ENCODE assay signal across 1 cellular context in the genomic region with DNA sequence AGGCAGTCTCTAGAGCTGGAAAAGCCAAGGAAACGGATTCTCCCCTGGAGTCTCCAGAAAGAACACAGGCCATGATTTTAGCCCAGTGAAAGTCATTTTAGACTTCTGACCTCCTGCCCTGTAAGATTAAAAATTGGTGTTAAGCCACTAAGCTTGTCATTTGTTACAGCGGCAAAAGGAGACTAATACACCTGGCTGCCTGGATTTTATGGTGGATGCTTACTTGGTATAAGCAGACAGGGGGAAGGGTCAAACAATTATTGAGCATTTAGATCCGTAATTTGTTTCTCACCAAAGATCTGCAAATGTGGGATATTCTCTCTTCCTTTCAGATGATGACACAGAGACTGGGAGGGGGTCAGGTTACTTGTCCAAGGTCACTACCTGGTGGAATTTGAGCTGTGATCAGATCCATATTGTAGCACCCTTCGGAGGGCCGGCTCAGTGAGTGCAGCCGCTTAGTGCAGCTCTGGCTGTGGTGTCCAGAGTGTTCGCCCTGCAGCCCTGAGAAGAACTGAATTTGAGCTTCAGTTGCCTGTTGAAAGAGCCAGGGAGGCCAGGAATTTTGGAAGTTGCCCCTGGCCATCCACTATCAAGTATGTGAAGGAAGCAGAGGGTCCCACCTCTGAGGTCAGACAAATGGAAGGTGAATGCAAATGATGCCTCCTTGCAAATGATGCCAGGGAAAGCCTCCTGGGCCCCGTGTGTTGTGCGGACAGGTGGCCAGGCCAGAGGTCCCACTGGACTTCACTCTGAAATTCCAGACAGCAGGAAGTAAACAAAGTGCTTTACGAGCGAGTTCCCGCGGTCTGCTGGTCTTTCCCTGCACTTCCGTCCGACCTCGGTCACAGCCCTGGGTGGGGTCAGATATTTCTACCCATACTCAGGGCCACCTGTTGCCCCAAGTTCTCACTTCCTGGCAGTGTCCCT.
TF ChIP-seq lines count a peak whose summit lies in the region.

No MANE protein-coding gene starts in this region.

TF ChIP-seq in HepG2, 621 proteins besides CTCF, POLR2A, EP300 and RAD21 (continued from another document and continues in another):
- TF ChIP-seq, protein P1, sequence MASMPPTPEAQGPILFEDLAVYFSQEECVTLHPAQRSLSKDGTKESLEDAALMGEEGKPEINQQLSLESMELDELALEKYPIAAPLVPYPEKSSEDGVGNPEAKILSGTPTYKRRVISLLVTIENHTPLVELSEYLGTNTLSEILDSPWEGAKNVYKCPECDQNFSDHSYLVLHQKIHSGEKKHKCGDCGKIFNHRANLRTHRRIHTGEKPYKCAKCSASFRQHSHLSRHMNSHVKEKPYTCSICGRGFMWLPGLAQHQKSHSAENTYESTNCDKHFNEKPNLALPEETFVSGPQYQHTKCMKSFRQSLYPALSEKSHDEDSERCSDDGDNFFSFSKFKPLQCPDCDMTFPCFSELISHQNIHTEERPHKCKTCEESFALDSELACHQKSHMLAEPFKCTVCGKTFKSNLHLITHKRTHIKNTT (CRISPR knock-in tag; IDR thresholded peaks at IDR 0.05) = no peak
- no peak for TF ChIP-seq EZH2 (conservative IDR thresholded peaks at IDR 0.05; ENCODE audit: low read depth, low read length)
- TF ChIP-seq, protein P2, sequence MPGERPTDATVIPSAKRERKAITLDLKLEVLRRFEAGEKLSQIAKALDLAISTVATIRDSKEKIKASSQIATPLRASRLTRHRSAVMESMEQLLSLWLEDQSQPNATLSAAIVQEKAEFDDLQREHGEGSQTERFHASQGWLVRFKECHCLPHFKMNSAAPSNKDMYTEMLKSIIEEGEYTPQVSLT (CRISPR knock-in tag; IDR thresholded peaks at IDR 0.05; ENCODE audit: borderline replicate concordance, low read depth) = no peak
- TF ChIP-seq ZNF180 (CRISPR knock-in tag; IDR thresholded peaks at IDR 0.05; ENCODE audit: borderline replicate concordance, low read depth) = no peak
- TF ChIP-seq KLF13 (CRISPR knock-in tag; IDR thresholded peaks at IDR 0.05) = no peak
- TF ChIP-seq TARDBP (CRISPR knock-in tag; IDR thresholded peaks at IDR 0.05) = peak; percentile 29; the same call in 1 of the 2 replicates
- TF ChIP-seq, protein P3, sequence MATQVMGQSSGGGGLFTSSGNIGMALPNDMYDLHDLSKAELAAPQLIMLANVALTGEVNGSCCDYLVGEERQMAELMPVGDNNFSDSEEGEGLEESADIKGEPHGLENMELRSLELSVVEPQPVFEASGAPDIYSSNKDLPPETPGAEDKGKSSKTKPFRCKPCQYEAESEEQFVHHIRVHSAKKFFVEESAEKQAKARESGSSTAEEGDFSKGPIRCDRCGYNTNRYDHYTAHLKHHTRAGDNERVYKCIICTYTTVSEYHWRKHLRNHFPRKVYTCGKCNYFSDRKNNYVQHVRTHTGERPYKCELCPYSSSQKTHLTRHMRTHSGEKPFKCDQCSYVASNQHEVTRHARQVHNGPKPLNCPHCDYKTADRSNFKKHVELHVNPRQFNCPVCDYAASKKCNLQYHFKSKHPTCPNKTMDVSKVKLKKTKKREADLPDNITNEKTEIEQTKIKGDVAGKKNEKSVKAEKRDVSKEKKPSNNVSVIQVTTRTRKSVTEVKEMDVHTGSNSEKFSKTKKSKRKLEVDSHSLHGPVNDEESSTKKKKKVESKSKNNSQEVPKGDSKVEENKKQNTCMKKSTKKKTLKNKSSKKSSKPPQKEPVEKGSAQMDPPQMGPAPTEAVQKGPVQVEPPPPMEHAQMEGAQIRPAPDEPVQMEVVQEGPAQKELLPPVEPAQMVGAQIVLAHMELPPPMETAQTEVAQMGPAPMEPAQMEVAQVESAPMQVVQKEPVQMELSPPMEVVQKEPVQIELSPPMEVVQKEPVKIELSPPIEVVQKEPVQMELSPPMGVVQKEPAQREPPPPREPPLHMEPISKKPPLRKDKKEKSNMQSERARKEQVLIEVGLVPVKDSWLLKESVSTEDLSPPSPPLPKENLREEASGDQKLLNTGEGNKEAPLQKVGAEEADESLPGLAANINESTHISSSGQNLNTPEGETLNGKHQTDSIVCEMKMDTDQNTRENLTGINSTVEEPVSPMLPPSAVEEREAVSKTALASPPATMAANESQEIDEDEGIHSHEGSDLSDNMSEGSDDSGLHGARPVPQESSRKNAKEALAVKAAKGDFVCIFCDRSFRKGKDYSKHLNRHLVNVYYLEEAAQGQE (IDR thresholded peaks at IDR 0.05; ENCODE audit: borderline replicate concordance in 1 of 2, low read depth in 1 of 2, low read length in 2 of 2) = no peak; a peak in 1 of 4 replicates
- no peak for TF ChIP-seq IKZF4 (CRISPR knock-in tag; IDR thresholded peaks at IDR 0.05; ENCODE audit: borderline replicate concordance, low read depth, not compliant biosample characterization)
- TF ChIP-seq RORA (CRISPR knock-in tag; IDR thresholded peaks at IDR 0.05) = no peak
- TF ChIP-seq ZNF33A (CRISPR knock-in tag; IDR thresholded peaks at IDR 0.05; ENCODE audit: borderline replicate concordance) = no peak
- TF ChIP-seq KLF12 (CRISPR knock-in tag; IDR thresholded peaks at IDR 0.05; ENCODE audit: borderline replicate concordance) = peak; percentile 54; the same call in 1 of the 2 replicates
- TF ChIP-seq ZNF572 (CRISPR knock-in tag; IDR thresholded peaks at IDR 0.05) = no peak
- no peak for TF ChIP-seq NR3C1 (CRISPR knock-in tag; IDR thresholded peaks at IDR 0.05)
- TF ChIP-seq POLR2AphosphoS2 (IDR thresholded peaks at IDR 0.05; ENCODE audit: low read depth, low read length) = no peak
- TF ChIP-seq, protein P4, sequence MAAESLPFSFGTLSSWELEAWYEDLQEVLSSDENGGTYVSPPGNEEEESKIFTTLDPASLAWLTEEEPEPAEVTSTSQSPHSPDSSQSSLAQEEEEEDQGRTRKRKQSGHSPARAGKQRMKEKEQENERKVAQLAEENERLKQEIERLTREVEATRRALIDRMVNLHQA (CRISPR knock-in tag; IDR thresholded peaks at IDR 0.05) = no peak
- TF ChIP-seq EHMT2 (IDR thresholded peaks at IDR 0.05; ENCODE audit: borderline replicate concordance, low read depth, low read length) = no peak
- TF ChIP-seq ELF4 (CRISPR knock-in tag; IDR thresholded peaks at IDR 0.05; ENCODE audit: borderline replicate concordance) = no peak
- peak; percentile 43; the same call in 1 of the 2 replicates for TF ChIP-seq YEATS4 (CRISPR knock-in tag; IDR thresholded peaks at IDR 0.05; ENCODE audit: borderline replicate concordance)
- TF ChIP-seq, protein P5, sequence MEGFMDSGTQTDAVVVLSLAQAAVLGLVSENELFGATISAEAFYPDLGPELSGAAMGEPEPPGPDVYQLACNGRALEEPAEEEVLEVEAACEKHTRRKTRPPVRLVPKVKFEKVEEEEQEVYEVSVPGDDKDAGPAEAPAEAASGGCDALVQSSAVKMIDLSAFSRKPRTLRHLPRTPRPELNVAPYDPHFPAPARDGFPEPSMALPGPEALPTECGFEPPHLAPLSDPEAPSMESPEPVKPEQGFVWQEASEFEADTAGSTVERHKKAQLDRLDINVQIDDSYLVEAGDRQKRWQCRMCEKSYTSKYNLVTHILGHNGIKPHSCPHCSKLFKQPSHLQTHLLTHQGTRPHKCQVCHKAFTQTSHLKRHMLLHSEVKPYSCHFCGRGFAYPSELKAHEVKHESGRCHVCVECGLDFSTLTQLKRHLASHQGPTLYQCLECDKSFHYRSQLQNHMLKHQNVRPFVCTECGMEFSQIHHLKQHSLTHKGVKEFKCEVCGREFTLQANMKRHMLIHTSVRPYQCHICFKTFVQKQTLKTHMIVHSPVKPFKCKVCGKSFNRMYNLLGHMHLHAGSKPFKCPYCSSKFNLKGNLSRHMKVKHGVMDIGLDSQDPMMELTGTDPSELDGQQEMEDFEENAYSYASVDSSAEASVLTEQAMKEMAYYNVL (CRISPR knock-in tag; IDR thresholded peaks at IDR 0.05; ENCODE audit: borderline replicate concordance) = no peak
- TF ChIP-seq HHEX (CRISPR knock-in tag; IDR thresholded peaks at IDR 0.05) = no peak
- TF ChIP-seq, protein P6, sequence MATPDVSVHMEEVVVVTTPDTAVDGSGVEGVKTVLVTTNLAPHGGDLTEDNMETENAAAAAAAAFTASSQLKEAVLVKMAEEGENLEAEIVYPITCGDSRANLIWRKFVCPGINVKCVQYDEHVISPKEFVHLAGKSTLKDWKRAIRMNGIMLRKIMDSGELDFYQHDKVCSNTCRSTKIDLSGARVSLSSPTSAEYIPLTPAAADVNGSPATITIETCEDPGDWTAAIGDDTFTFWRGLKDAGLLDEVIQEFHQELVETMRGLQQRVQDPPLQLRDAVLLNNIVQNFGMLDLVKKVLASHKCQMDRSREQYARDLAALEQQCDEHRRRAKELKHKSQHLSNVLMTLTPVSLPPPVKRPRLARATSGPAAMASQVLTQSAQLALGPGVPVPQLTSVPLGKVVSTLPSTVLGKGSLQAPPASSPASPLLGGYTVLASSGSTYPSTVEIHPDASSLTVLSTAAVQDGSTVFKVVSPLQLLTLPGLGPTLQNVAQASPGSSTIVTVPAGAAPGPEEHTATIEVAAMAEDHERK (CRISPR knock-in tag; IDR thresholded peaks at IDR 0.05; ENCODE audit: low read depth) = no peak
- no peak for TF ChIP-seq IKZF1 (IDR thresholded peaks at IDR 0.05)
- TF ChIP-seq, protein P7, sequence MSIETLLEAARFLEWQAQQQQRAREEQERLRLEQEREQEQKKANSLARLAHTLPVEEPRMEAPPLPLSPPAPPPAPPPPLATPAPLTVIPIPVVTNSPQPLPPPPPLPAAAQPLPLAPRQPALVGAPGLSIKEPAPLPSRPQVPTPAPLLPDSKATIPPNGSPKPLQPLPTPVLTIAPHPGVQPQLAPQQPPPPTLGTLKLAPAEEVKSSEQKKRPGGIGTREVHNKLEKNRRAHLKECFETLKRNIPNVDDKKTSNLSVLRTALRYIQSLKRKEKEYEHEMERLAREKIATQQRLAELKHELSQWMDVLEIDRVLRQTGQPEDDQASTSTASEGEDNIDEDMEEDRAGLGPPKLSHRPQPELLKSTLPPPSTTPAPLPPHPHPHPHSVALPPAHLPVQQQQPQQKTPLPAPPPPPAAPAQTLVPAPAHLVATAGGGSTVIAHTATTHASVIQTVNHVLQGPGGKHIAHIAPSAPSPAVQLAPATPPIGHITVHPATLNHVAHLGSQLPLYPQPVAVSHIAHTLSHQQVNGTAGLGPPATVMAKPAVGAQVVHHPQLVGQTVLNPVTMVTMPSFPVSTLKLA (IDR thresholded peaks at IDR 0.05) = no peak
- peak; percentile 57 for TF ChIP-seq ASH2L (IDR thresholded peaks at IDR 0.05; ENCODE audit: insufficient read length, low read depth, low read length)
- no peak for TF ChIP-seq NFE2L1 (CRISPR knock-in tag; IDR thresholded peaks at IDR 0.05; ENCODE audit: borderline replicate concordance)
- no peak for TF ChIP-seq NAIF1 (CRISPR knock-in tag; IDR thresholded peaks at IDR 0.05; ENCODE audit: borderline replicate concordance)
- TF ChIP-seq, protein P8, sequence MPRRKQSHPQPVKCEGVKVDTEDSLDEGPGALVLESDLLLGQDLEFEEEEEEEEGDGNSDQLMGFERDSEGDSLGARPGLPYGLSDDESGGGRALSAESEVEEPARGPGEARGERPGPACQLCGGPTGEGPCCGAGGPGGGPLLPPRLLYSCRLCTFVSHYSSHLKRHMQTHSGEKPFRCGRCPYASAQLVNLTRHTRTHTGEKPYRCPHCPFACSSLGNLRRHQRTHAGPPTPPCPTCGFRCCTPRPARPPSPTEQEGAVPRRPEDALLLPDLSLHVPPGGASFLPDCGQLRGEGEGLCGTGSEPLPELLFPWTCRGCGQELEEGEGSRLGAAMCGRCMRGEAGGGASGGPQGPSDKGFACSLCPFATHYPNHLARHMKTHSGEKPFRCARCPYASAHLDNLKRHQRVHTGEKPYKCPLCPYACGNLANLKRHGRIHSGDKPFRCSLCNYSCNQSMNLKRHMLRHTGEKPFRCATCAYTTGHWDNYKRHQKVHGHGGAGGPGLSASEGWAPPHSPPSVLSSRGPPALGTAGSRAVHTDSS (CRISPR knock-in tag; conservative IDR thresholded peaks at IDR 0.05) = no peak
- no peak for TF ChIP-seq MAFF (IDR thresholded peaks at IDR 0.05; ENCODE audit: low read depth, low read length)
- no peak for TF ChIP-seq ZNF607 (CRISPR knock-in tag; IDR thresholded peaks at IDR 0.05; ENCODE audit: borderline replicate concordance)
- no peak for TF ChIP-seq SP2 (CRISPR knock-in tag; IDR thresholded peaks at IDR 0.05)
- no peak for TF ChIP-seq ZNF205 (CRISPR knock-in tag; IDR thresholded peaks at IDR 0.05)
- TF ChIP-seq, protein P9, sequence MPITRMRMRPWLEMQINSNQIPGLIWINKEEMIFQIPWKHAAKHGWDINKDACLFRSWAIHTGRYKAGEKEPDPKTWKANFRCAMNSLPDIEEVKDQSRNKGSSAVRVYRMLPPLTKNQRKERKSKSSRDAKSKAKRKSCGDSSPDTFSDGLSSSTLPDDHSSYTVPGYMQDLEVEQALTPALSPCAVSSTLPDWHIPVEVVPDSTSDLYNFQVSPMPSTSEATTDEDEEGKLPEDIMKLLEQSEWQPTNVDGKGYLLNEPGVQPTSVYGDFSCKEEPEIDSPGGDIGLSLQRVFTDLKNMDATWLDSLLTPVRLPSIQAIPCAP (CRISPR knock-in tag; IDR thresholded peaks at IDR 0.05; ENCODE audit: low read depth) = no peak
- peak; percentile 80; the same call in 1 of the 2 replicates for TF ChIP-seq ZNF34 (CRISPR knock-in tag; IDR thresholded peaks at IDR 0.05; ENCODE audit: borderline replicate concordance)
- no peak for TF ChIP-seq TSC22D2 (CRISPR knock-in tag; IDR thresholded peaks at IDR 0.05; ENCODE audit: borderline replicate concordance)
- no peak for TF ChIP-seq KLF15 (CRISPR knock-in tag; IDR thresholded peaks at IDR 0.05; ENCODE audit: borderline replicate concordance)
- TF ChIP-seq ZNF331 (CRISPR knock-in tag; IDR thresholded peaks at IDR 0.05) = peak; percentile 40; the same call in 1 of the 2 replicates
- no peak for TF ChIP-seq ZFAT (CRISPR knock-in tag; conservative IDR thresholded peaks at IDR 0.05)
- no peak for TF ChIP-seq HNRNPH1 (optimal IDR thresholded peaks at IDR 0.05; ENCODE audit: low read depth, low read length)
- TF ChIP-seq, protein P10, sequence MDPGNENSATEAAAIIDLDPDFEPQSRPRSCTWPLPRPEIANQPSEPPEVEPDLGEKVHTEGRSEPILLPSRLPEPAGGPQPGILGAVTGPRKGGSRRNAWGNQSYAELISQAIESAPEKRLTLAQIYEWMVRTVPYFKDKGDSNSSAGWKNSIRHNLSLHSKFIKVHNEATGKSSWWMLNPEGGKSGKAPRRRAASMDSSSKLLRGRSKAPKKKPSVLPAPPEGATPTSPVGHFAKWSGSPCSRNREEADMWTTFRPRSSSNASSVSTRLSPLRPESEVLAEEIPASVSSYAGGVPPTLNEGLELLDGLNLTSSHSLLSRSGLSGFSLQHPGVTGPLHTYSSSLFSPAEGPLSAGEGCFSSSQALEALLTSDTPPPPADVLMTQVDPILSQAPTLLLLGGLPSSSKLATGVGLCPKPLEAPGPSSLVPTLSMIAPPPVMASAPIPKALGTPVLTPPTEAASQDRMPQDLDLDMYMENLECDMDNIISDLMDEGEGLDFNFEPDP (CRISPR knock-in tag; conservative IDR thresholded peaks at IDR 0.05) = no peak
- TF ChIP-seq ZNF678 (CRISPR knock-in tag; IDR thresholded peaks at IDR 0.05) = no peak
- TF ChIP-seq, protein P11, sequence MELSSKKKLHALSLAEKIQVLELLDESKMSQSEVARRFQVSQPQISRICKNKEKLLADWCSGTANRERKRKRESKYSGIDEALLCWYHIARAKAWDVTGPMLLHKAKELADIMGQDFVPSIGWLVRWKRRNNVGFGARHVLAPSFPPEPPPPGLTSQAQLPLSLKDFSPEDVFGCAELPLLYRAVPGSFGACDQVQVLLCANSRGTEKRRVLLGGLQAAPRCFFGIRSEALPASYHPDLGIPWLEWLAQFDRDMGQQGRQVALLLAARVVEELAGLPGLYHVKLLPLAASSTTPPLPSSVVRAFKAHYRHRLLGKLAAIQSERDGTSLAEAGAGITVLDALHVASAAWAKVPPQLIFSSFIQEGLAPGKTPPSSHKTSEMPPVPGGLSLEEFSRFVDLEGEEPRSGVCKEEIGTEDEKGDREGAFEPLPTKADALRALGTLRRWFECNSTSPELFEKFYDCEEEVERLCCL (CRISPR knock-in tag; IDR thresholded peaks at IDR 0.05; ENCODE audit: borderline replicate concordance) = no peak
- TF ChIP-seq FOSL1 (CRISPR knock-in tag; IDR thresholded peaks at IDR 0.05; ENCODE audit: borderline replicate concordance) = no peak
- TF ChIP-seq ZNF720 (CRISPR knock-in tag; IDR thresholded peaks at IDR 0.05) = no peak
- TF ChIP-seq IRF2 (CRISPR knock-in tag; IDR thresholded peaks at IDR 0.05) = no peak; the same call in none of the 2 replicates
- no peak for TF ChIP-seq REL (CRISPR knock-in tag; conservative IDR thresholded peaks at IDR 0.05)
- no peak for TF ChIP-seq NFYB (CRISPR knock-in tag; IDR thresholded peaks at IDR 0.05)
